ENCODE assay signal across 1 cellular context in the genomic region with DNA sequence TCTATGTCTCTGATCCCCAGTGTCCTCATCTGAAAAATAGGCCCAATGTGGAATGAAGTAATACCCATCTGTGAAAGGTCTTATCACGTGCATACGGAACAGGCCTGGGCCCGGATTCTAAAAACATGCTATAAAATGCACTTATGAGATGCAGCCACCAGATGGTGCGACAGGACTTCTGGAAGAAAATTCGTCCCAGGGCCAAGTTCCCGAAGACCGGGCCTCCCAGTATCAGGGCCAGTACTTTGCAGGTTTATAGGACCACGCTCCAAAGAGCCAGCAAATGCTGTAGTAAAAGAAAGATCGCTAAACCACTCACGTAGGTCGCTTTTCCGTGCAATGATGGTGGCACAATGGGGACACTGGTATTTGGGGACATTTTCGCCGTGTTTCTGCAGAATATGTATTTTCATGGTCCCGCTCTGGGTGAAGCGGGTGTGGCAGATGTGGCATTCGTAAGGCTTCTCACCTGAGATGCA.
TF ChIP-seq lines count a peak whose summit lies in the region.

No MANE protein-coding gene starts in this region.

TF ChIP-seq in HepG2, 621 proteins besides CTCF, POLR2A, EP300 and RAD21 (continued from another document):
- TF ChIP-seq, protein P1, sequence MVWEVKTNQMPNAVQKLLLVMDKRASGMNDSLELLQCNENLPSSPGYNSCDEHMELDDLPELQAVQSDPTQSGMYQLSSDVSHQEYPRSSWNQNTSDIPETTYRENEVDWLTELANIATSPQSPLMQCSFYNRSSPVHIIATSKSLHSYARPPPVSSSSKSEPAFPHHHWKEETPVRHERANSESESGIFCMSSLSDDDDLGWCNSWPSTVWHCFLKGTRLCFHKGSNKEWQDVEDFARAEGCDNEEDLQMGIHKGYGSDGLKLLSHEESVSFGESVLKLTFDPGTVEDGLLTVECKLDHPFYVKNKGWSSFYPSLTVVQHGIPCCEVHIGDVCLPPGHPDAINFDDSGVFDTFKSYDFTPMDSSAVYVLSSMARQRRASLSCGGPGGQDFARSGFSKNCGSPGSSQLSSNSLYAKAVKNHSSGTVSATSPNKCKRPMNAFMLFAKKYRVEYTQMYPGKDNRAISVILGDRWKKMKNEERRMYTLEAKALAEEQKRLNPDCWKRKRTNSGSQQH (CRISPR knock-in tag; IDR thresholded peaks at IDR 0.05; ENCODE audit: low read depth) = peak; percentile 55; the same call in 1 of the 2 replicates
- TF ChIP-seq ZNF331 (CRISPR knock-in tag; IDR thresholded peaks at IDR 0.05) = peak; percentile 58; the same call in 1 of the 2 replicates
- TF ChIP-seq, protein P2, sequence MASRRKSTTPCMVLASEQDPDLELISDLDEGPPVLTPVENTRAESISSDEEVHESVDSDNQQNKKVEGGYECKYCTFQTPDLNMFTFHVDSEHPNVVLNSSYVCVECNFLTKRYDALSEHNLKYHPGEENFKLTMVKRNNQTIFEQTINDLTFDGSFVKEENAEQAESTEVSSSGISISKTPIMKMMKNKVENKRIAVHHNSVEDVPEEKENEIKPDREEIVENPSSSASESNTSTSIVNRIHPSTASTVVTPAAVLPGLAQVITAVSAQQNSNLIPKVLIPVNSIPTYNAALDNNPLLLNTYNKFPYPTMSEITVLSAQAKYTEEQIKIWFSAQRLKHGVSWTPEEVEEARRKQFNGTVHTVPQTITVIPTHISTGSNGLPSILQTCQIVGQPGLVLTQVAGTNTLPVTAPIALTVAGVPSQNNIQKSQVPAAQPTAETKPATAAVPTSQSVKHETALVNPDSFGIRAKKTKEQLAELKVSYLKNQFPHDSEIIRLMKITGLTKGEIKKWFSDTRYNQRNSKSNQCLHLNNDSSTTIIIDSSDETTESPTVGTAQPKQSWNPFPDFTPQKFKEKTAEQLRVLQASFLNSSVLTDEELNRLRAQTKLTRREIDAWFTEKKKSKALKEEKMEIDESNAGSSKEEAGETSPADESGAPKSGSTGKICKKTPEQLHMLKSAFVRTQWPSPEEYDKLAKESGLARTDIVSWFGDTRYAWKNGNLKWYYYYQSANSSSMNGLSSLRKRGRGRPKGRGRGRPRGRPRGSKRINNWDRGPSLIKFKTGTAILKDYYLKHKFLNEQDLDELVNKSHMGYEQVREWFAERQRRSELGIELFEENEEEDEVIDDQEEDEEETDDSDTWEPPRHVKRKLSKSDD (CRISPR knock-in tag; IDR thresholded peaks at IDR 0.05; ENCODE audit: low read depth) = no peak
- peak in 1 of 2 experiments; percentile 42; a peak in 1 of 4 replicates for TF ChIP-seq KLF16 (CRISPR knock-in tag; IDR thresholded peaks at IDR 0.05)
- TF ChIP-seq ZNF274 (CRISPR knock-in tag; IDR thresholded peaks at IDR 0.05) = no peak; the same call in 1 of the 2 replicates
- TF ChIP-seq, protein P3, sequence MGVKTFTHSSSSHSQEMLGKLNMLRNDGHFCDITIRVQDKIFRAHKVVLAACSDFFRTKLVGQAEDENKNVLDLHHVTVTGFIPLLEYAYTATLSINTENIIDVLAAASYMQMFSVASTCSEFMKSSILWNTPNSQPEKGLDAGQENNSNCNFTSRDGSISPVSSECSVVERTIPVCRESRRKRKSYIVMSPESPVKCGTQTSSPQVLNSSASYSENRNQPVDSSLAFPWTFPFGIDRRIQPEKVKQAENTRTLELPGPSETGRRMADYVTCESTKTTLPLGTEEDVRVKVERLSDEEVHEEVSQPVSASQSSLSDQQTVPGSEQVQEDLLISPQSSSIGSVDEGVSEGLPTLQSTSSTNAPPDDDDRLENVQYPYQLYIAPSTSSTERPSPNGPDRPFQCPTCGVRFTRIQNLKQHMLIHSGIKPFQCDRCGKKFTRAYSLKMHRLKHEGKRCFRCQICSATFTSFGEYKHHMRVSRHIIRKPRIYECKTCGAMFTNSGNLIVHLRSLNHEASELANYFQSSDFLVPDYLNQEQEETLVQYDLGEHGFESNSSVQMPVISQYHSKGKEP (CRISPR knock-in tag; IDR thresholded peaks at IDR 0.05) = no peak
- 0 out of 2 replicates have a peak, but pooled peaks have one; percentile 22 for TF ChIP-seq IRF2 (CRISPR knock-in tag; IDR thresholded peaks at IDR 0.05)
- 0 out of 2 replicates have a peak, but pooled peaks have one; percentile 29 for TF ChIP-seq DNMT3B (CRISPR knock-in tag; conservative IDR thresholded peaks at IDR 0.05)
- 0 out of 2 replicates have a peak, but pooled peaks have one; percentile 29 for TF ChIP-seq ZSCAN31 (CRISPR knock-in tag; IDR thresholded peaks at IDR 0.05; ENCODE audit: low read depth)
- 0 out of 2 replicates have a peak, but pooled peaks have one; percentile 11 for TF ChIP-seq ETV5 (CRISPR knock-in tag; IDR thresholded peaks at IDR 0.05; ENCODE audit: borderline replicate concordance)
- TF ChIP-seq ZNF558 (CRISPR knock-in tag; IDR thresholded peaks at IDR 0.05; ENCODE audit: borderline replicate concordance) = 0 out of 2 replicates have a peak, but pooled peaks have one; percentile 21
- TF ChIP-seq THAP11 (CRISPR knock-in tag; IDR thresholded peaks at IDR 0.05) = peak; percentile 47; the same call in 1 of the 2 replicates
- peak; percentile 54; the same call in 1 of the 2 replicates for TF ChIP-seq SALL1 (CRISPR knock-in tag; IDR thresholded peaks at IDR 0.05)
- no peak for TF ChIP-seq ZC3H13 (CRISPR knock-in tag; IDR thresholded peaks at IDR 0.05)
- TF ChIP-seq JUNB (CRISPR knock-in tag; IDR thresholded peaks at IDR 0.05; ENCODE audit: borderline replicate concordance) = no peak
- TF ChIP-seq ZFP36 (IDR thresholded peaks at IDR 0.05; ENCODE audit: borderline replicate concordance, low read depth, low read length, partially characterized antibody) = peak; percentile 47
- TF ChIP-seq MTF2 (CRISPR knock-in tag; IDR thresholded peaks at IDR 0.05; ENCODE audit: borderline replicate concordance) = 0 out of 2 replicates have a peak, but pooled peaks have one; percentile 67
- 0 out of 2 replicates have a peak, but pooled peaks have one; percentile 50 for TF ChIP-seq MXD4 (CRISPR knock-in tag; IDR thresholded peaks at IDR 0.05)
- peak; percentile 61; the same call in 1 of the 2 replicates for TF ChIP-seq FOXK1 (CRISPR knock-in tag; IDR thresholded peaks at IDR 0.05; ENCODE audit: borderline replicate concordance, low read depth)
- TF ChIP-seq RFXAP (CRISPR knock-in tag; IDR thresholded peaks at IDR 0.05; ENCODE audit: borderline replicate concordance) = no peak
- 0 out of 2 replicates have a peak, but pooled peaks have one; percentile 50 for TF ChIP-seq REPIN1 (CRISPR knock-in tag; IDR thresholded peaks at IDR 0.05; ENCODE audit: borderline replicate concordance, low read depth)
- TF ChIP-seq CBX5 (CRISPR knock-in tag; IDR thresholded peaks at IDR 0.05; ENCODE audit: borderline replicate concordance) = peak; percentile 63; the same call in 1 of the 2 replicates
- TF ChIP-seq ZNF124 (CRISPR knock-in tag; IDR thresholded peaks at IDR 0.05) = 0 out of 2 replicates have a peak, but pooled peaks have one; percentile 47
- no peak for TF ChIP-seq SP1 (IDR thresholded peaks at IDR 0.05)
- no peak for TF ChIP-seq SP1 (CRISPR knock-in tag; IDR thresholded peaks at IDR 0.05)
- TF ChIP-seq YEATS2 (CRISPR knock-in tag; IDR thresholded peaks at IDR 0.05; ENCODE audit: borderline replicate concordance) = peak; percentile 62; the same call in 1 of the 2 replicates
- TF ChIP-seq YY1 (IDR thresholded peaks at IDR 0.05; ENCODE audit: insufficient read depth, insufficient replicate concordance, low read depth, low read length) = peak; percentile 33
- no peak for TF ChIP-seq ZNF772 (CRISPR knock-in tag; IDR thresholded peaks at IDR 0.05)
- no peak for TF ChIP-seq SMAD1 (CRISPR knock-in tag; IDR thresholded peaks at IDR 0.05; ENCODE audit: borderline replicate concordance, low read depth)
- TF ChIP-seq TEAD3 (CRISPR knock-in tag; optimal IDR thresholded peaks at IDR 0.05; ENCODE audit: borderline replicate concordance) = peak; percentile 34
- TF ChIP-seq, protein P4, sequence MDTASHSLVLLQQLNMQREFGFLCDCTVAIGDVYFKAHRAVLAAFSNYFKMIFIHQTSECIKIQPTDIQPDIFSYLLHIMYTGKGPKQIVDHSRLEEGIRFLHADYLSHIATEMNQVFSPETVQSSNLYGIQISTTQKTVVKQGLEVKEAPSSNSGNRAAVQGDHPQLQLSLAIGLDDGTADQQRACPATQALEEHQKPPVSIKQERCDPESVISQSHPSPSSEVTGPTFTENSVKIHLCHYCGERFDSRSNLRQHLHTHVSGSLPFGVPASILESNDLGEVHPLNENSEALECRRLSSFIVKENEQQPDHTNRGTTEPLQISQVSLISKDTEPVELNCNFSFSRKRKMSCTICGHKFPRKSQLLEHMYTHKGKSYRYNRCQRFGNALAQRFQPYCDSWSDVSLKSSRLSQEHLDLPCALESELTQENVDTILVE (CRISPR knock-in tag; IDR thresholded peaks at IDR 0.05) = 0 out of 2 replicates have a peak, but pooled peaks have one; percentile 26
- peak; percentile 29; the same call in 1 of the 2 replicates for TF ChIP-seq ELF1 (CRISPR knock-in tag; IDR thresholded peaks at IDR 0.05)
- no peak for TF ChIP-seq ZNF616 (CRISPR knock-in tag; IDR thresholded peaks at IDR 0.05; ENCODE audit: low read depth)
- TF ChIP-seq ETV6 (CRISPR knock-in tag; conservative IDR thresholded peaks at IDR 0.05) = no peak
- peak; percentile 54; the same call in 1 of the 2 replicates for TF ChIP-seq GATAD2A (CRISPR knock-in tag; IDR thresholded peaks at IDR 0.05)
- TF ChIP-seq CBX2 (IDR thresholded peaks at IDR 0.05; ENCODE audit: low read depth, low read length) = no peak
- peak; percentile 88; the same call in 1 of the 2 replicates for TF ChIP-seq CBX2 (CRISPR knock-in tag; IDR thresholded peaks at IDR 0.05; ENCODE audit: low read depth)
- TF ChIP-seq, protein P5, sequence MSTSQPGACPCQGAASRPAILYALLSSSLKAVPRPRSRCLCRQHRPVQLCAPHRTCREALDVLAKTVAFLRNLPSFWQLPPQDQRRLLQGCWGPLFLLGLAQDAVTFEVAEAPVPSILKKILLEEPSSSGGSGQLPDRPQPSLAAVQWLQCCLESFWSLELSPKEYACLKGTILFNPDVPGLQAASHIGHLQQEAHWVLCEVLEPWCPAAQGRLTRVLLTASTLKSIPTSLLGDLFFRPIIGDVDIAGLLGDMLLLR (CRISPR knock-in tag; IDR thresholded peaks at IDR 0.05) = 0 out of 2 replicates have a peak, but pooled peaks have one; percentile 24
- TF ChIP-seq, protein P6, sequence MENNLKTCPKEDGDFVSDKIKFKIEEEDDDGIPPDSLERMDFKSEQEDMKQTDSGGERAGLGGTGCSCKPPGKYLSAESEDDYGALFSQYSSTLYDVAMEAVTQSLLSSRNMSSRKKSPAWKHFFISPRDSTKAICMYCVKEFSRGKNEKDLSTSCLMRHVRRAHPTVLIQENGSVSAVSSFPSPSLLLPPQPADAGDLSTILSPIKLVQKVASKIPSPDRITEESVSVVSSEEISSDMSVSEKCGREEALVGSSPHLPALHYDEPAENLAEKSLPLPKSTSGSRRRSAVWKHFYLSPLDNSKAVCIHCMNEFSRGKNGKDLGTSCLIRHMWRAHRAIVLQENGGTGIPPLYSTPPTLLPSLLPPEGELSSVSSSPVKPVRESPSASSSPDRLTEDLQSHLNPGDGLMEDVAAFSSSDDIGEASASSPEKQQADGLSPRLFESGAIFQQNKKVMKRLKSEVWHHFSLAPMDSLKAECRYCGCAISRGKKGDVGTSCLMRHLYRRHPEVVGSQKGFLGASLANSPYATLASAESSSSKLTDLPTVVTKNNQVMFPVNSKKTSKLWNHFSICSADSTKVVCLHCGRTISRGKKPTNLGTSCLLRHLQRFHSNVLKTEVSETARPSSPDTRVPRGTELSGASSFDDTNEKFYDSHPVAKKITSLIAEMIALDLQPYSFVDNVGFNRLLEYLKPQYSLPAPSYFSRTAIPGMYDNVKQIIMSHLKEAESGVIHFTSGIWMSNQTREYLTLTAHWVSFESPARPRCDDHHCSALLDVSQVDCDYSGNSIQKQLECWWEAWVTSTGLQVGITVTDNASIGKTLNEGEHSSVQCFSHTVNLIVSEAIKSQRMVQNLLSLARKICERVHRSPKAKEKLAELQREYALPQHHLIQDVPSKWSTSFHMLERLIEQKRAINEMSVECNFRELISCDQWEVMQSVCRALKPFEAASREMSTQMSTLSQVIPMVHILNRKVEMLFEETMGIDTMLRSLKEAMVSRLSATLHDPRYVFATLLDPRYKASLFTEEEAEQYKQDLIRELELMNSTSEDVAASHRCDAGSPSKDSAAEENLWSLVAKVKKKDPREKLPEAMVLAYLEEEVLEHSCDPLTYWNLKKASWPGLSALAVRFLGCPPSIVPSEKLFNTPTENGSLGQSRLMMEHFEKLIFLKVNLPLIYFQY (CRISPR knock-in tag; IDR thresholded peaks at IDR 0.05; ENCODE audit: borderline replicate concordance) = 0 out of 2 replicates have a peak, but pooled peaks have one; percentile 69
- TF ChIP-seq ZNF501 (CRISPR knock-in tag; IDR thresholded peaks at IDR 0.05) = peak; percentile 59; the same call in 1 of the 2 replicates
TF ChIP-seq in HepG2: peak in this region for 52.
